Comparison of ENCODE assay signal across 26 cellular contexts in genomic region chr3:8681349-8681748, GRCh38. TPM values are rescaled to one million over a fixed set of nuclear protein-coding genes. Genes with fewer than 3 reads are reported as not detected.
"Had no signal": no experiment of that assay in that cellular context is flagged by ENCODE, and none has a peak within 500 bp of the region (broad histone marks: within the 10 kb centered on the region; RNA-seq: fewer than 3 reads in every experiment).

No MANE protein-coding gene starts in this region.

- FAIRE-seq: endothelial cell of umbilical vein, frontal cortex, small intestine, urothelium cell line had no signal

- ATAC-seq: heart left ventricle, left colon, left ventricle myocardium superior had no signal

- H3K4me3 ChIP-seq: coronary artery, heart left ventricle, lung, ovary, right atrium auricular region, testis had no signal

- H3K27ac ChIP-seq: coronary artery, heart left ventricle, ovary, right atrium auricular region, testis had no signal

- H3K4me1 ChIP-seq: right atrium auricular region, testis had no signal

- H3K9me3 ChIP-seq: heart left ventricle, ovary, right atrium auricular region, testis had no signal

- H3K36me3 ChIP-seq: heart left ventricle, ovary, right atrium auricular region had no signal

- H3K27me3 ChIP-seq: ovary, right atrium auricular region, testis had no signal

- DNase-seq: effector CD4-positive, alpha-beta T cell; endodermal cell; heart left ventricle; hippocampal formation; left colon; left ventricle myocardium superior; mesenchymal stem cell; naive B cell; nephron progenitor cell; nucleus accumbens; ovary; small intestine; stimulated activated CD4-positive, alpha-beta T cell treated with anti-CD3 and anti-CD28 coated beads, Interleukin-12 subunit alpha, Interleukin-12 subunit beta, amount 100 ng/mL, for 4 hours; stimulated activated naive CD4-positive, alpha-beta T cell treated with Interleukin-2 at 50 U/mL for 16 hours; testis had no signal

RNA-seq across cellular contexts. Expression of gene SSUH2, which starts 36.8 kb away (rescaled TPM):
- total RNA-seq: glomerular endothelial cell, kidney epithelial cell had no signal
- polyA plus RNA-seq: endothelial cell of umbilical vein had no signal

RNA-seq across cellular contexts. Expression of gene CAV3, which starts 52.3 kb away (rescaled TPM):
- total RNA-seq: cerebellum, dermis microvascular lymphatic vessel endothelial cell, endodermal cell, endothelial cell of umbilical vein, frontal cortex, glomerular endothelial cell, kidney epithelial cell, left colon, lung, posterior vena cava, testis had no signal
- polyA plus RNA-seq: endothelial cell of umbilical vein had no signal
